Comparison of ENCODE assay signal across 19 cellular contexts in the genomic region with DNA sequence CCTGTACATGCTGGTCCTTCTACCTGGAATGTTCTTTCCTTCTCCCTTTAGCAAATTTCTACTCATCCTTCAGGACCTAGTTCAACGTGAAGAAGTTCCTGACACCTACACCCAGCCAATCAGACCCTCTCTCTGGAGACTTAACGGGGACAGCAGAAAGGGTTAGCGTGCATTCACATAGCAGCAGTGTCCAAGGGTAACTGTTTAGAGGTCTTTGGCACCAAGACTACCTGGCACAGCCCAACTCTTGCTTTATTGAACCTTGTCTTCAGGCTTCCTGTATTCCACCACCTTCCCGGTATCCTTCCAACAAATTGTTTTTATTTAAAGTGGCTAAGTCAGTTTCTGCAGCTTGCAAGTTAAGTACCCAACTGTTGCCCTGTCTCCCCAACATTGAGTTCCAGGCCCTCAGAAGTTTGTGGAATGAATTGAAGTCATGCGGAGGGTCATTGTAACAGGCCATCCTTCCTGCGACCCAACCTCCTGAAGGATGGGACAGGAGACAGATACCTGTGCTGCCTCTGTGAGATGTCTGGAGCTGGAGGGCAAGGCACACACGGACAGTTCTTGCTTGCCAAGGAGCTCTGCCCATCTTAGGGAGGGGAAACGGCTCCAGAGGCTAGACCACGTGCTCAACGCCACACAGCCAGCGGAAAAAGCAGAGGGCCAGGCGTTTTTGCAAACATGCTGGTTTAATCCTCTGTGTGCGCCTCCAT. TPM values are rescaled to one million over a fixed set of nuclear protein-coding genes. Genes with fewer than 3 reads are reported as not detected.
DNase-seq lines count a peak whose midpoint lies in the region; ATAC-seq and TF ChIP-seq lines count a peak whose summit lies in the region.
"Had no signal": no experiment of that assay in that cellular context is flagged by ENCODE, and none has a peak within 500 bp of the region (broad histone marks: within the 10 kb centered on the region; RNA-seq: fewer than 3 reads in every experiment).

No MANE protein-coding gene starts in this region.

- no peaks in the 10 kb centered on the region for H3K79me2 ChIP-seq in GM23248 (ENCODE audit: insufficient read depth)

- peaks cover 16 to 59% (median 36%) of the 10 kb centered on the region in 4 donors for H3K4me1 Mint-ChIP-seq in CD4-positive, alpha-beta memory T cell
- peaks cover 11% of the 10 kb centered on the region for H3K4me1 Mint-ChIP-seq in neural crest cell

- no peak overlapping the region for H3K4me3 ChIP-seq in CD4-positive, alpha-beta memory T cell (ENCODE audit: low read length in 2 of 2)
- H3K4me3 ChIP-seq in GM23248 (no peak overlapping the region), coronary artery (peak overlapping the region; percentile 75)

- no peak overlapping the region for H3K9ac ChIP-seq in GM23248

- H3K9me3 Mint-ChIP-seq in CD4-positive, alpha-beta memory T cell: peaks cover 2 to 14% (median 8%) of the 10 kb centered on the region in 8 donors
- H3K9me3 Mint-ChIP-seq in neural crest cell: peaks cover 3% of the 10 kb centered on the region

- no peak overlapping the region for H3K4me2 ChIP-seq in GM23248 (ENCODE audit: unreplicated experiment)

- peak overlapping the region; percentile 94; the same call in 1 of the 2 replicates for H2AFZ ChIP-seq in GM23248

- H3K9me2 ChIP-seq in GM23248 (ENCODE audit: insufficient read depth): no peaks in the 10 kb centered on the region

- no peak overlapping the region for H3K27ac ChIP-seq in CD4-positive, alpha-beta memory T cell (ENCODE audit: low read depth, low read length)
- H3K27ac ChIP-seq in GM23248: no peak overlapping the region
- no peak overlapping the region for H3K27ac ChIP-seq in coronary artery
- H3K27ac ChIP-seq: BLaER1, body of pancreas, SJSA1 had no signal

- intact Hi-C loops in CD4-positive, alpha-beta memory T cell (cut with micrococcal nuclease): loop anchor here (10.0 kb wide), 1 partner anchor 1051 kb away; the partner anchor contains the start of gene NR2C2

- ATAC-seq in left lobe of liver: no peak

- H4K20me1 ChIP-seq in GM23248 (ENCODE audit: insufficient read depth): no peaks in the 10 kb centered on the region
- H4K20me1 ChIP-seq: BLaER1 had no signal

- peak overlapping the region in 6 of 8 donors; percentile 26 to 90 (median 62) for H3K4me3 Mint-ChIP-seq in CD4-positive, alpha-beta memory T cell
- H3K4me3 Mint-ChIP-seq in neural crest cell: peak overlapping the region; percentile 95

- CTCF ChIA-PET in CD4-positive, alpha-beta memory T cell (lab: Charles Lee; ENCODE audit: partially characterized antibody): interaction anchor here (2.1 to 21.5 kb wide), 4 partner anchors 9 to 309 kb away, joined by 4 to 996 read pairs (median 43); partner anchors contain the start of gene WNT7A

- TF ChIP-seq CTCF in coronary artery (IDR thresholded peaks at IDR 0.05) (no peak), neural crest cell (conservative IDR thresholded peaks at IDR 0.05) (no peak)

- DNase-seq in CD4-positive, alpha-beta memory T cell: no peak
- no peak for DNase-seq in GM23248
- no peak for DNase-seq in coronary artery (ENCODE audit: low spot score)
- DNase-seq in neural crest cell (ENCODE audit: low read depth, low spot score): no peak
- no peak for DNase-seq in NCI-H526 treated with DMSO at 0.1 percent for 48 hours (lab: John Stamatoyannopoulos, UW)
- DNase-seq in left lobe of liver (ENCODE audit: low spot score): no peak
- DNase-seq in NCI-H1105 (lab: John Stamatoyannopoulos, UW): no peak
- DNase-seq: activated CD4-positive, alpha-beta memory T cell treated with anti-CD3 and anti-CD28 coated beads, Interleukin-2, amount 10 ng/mL, durations not matched to agents 7 days and 5 days; activated gamma-delta T cell treated with Interleukin-2 at 50 U/mL for 16 hours; body of pancreas; DND-41; kidney glomerular epithelial cell; NCI-H187; OCI-M1 had no signal

- H3F3A ChIP-seq in GM23248 (ENCODE audit: insufficient read depth): no peaks in the 10 kb centered on the region

- no peaks in the 10 kb centered on the region for H3K9me3 ChIP-seq in CD4-positive, alpha-beta memory T cell (ENCODE audit: control insufficient read depth in 1 of 2, low read length in 2 of 2)
- H3K9me3 ChIP-seq in GM23248 (ENCODE audit: low read depth): no peaks in the 10 kb centered on the region
- H3K9me3 ChIP-seq: body of pancreas, mucosa of descending colon, SJSA1 had no signal

- H3K27me3 ChIP-seq in CD4-positive, alpha-beta memory T cell (ENCODE audit: insufficient read depth, low read length): no peaks in the 10 kb centered on the region
- peaks cover 3% of the 10 kb centered on the region; the same call in 1 of the 2 replicates for H3K27me3 ChIP-seq in GM23248 (replicated peaks; ENCODE audit: insufficient read depth)
- H3K27me3 ChIP-seq: BLaER1, body of pancreas had no signal

- in situ Hi-C loops in GM23248 (cut with MboI): loop anchor here (25.0 kb wide), 1 partner anchor 407 kb away; the partner anchor contains the start of gene HDAC11

- H3K27me3 Mint-ChIP-seq in CD4-positive, alpha-beta memory T cell: no peaks in the 10 kb centered on the region
- peaks cover 24% of the 10 kb centered on the region for H3K27me3 Mint-ChIP-seq in neural crest cell (ENCODE audit: low read depth)

- POLR2A ChIA-PET in CD4-positive, alpha-beta memory T cell (lab: Charles Lee; ENCODE audit: partially characterized antibody): interaction anchor here (1.0 to 3.6 kb wide), 8 partner anchors 14 to 1053 kb away, joined by 3 to 27 read pairs (median 9); partner anchors contain the start of genes CCDC174, LSM3, RPL32 and SLC6A6

- H3K36me3 ChIP-seq in CD4-positive, alpha-beta memory T cell (ENCODE audit: insufficient read depth, low read length): no peaks in the 10 kb centered on the region
- H3K36me3 ChIP-seq in GM23248 (ENCODE audit: low read depth): no peaks in the 10 kb centered on the region
- H3K36me3 ChIP-seq: BLaER1, SJSA1 had no signal

- peaks cover 12 to 13% of the 10 kb centered on the region in 2 donors for H3K36me3 Mint-ChIP-seq in CD4-positive, alpha-beta memory T cell
- peaks cover 3% of the 10 kb centered on the region for H3K36me3 Mint-ChIP-seq in neural crest cell (ENCODE audit: low read depth)

- H3K27ac Mint-ChIP-seq in CD4-positive, alpha-beta memory T cell: peak overlapping the region in 6 of 7 donors; percentile 6 to 96 (median 40)
- H3K27ac Mint-ChIP-seq in neural crest cell (ENCODE audit: unreplicated experiment): no peak overlapping the region

- 45 to 50% methylated on average over 13 of the region's 13 CpGs for WGBS in GM23248 (ENCODE audit: low coverage in 1 of 2, low lambda C conversion rate in 2 of 2, missing lambda C conversion rate in 2 of 2), 2 experiments

- peaks cover 51% of the 10 kb centered on the region for H3K4me1 ChIP-seq in CD4-positive, alpha-beta memory T cell (ENCODE audit: insufficient read depth, low read length)
- H3K4me1 ChIP-seq in GM23248 (ENCODE audit: insufficient read depth): 0 out of 2 replicates have a peak, but pooled peaks cover 7% of the 10 kb centered on the region

RNA-seq across cellular contexts. Expression of gene WNT7A, which starts 14.4 kb away (rescaled TPM):
- 10 to 100 TPM; 18.0 to 19.3 TPM for total RNA-seq in CD4-positive, alpha-beta memory T cell
- 1 to 10 TPM; 8.3 to 9.0 TPM for polyA plus RNA-seq in CD4-positive, alpha-beta memory T cell
- not detected in 2 replicates for total RNA-seq in GM23248 (2014; rRNA removed; shearing (Covaris generic))
- polyA plus RNA-seq in GM23248 (2016; fragmentation: Nextera tagmentation; extraction: Ambion mirVana): not detected in 2 replicates
- total RNA-seq in neural crest cell: 8.4 and 9.8 TPM in 2 replicates
- not detected for total RNA-seq in left lobe of liver
- total RNA-seq: dermis microvascular lymphatic vessel endothelial cell, mucosa of descending colon, NCI-H460, SJSA1 had no signal
